1 cellular context compared by ENCODE assay signal in genomic region chr10:128529225-128529624, GRCh38.
TF ChIP-seq lines count a peak whose summit lies in the region.

No MANE protein-coding gene starts in this region.

TF ChIP-seq in K562, 482 proteins besides CTCF, POLR2A, EP300 and RAD21 (continued from another document):
- TF ChIP-seq, protein P1, sequence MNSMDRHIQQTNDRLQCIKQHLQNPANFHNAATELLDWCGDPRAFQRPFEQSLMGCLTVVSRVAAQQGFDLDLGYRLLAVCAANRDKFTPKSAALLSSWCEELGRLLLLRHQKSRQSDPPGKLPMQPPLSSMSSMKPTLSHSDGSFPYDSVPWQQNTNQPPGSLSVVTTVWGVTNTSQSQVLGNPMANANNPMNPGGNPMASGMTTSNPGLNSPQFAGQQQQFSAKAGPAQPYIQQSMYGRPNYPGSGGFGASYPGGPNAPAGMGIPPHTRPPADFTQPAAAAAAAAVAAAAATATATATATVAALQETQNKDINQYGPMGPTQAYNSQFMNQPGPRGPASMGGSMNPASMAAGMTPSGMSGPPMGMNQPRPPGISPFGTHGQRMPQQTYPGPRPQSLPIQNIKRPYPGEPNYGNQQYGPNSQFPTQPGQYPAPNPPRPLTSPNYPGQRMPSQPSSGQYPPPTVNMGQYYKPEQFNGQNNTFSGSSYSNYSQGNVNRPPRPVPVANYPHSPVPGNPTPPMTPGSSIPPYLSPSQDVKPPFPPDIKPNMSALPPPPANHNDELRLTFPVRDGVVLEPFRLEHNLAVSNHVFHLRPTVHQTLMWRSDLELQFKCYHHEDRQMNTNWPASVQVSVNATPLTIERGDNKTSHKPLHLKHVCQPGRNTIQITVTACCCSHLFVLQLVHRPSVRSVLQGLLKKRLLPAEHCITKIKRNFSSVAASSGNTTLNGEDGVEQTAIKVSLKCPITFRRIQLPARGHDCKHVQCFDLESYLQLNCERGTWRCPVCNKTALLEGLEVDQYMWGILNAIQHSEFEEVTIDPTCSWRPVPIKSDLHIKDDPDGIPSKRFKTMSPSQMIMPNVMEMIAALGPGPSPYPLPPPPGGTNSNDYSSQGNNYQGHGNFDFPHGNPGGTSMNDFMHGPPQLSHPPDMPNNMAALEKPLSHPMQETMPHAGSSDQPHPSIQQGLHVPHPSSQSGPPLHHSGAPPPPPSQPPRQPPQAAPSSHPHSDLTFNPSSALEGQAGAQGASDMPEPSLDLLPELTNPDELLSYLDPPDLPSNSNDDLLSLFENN (IDR thresholded peaks at IDR 0.05; ENCODE audit: low read depth in 2 of 2, low read length in 2 of 2), result no peak
- TF ChIP-seq, protein P2, sequence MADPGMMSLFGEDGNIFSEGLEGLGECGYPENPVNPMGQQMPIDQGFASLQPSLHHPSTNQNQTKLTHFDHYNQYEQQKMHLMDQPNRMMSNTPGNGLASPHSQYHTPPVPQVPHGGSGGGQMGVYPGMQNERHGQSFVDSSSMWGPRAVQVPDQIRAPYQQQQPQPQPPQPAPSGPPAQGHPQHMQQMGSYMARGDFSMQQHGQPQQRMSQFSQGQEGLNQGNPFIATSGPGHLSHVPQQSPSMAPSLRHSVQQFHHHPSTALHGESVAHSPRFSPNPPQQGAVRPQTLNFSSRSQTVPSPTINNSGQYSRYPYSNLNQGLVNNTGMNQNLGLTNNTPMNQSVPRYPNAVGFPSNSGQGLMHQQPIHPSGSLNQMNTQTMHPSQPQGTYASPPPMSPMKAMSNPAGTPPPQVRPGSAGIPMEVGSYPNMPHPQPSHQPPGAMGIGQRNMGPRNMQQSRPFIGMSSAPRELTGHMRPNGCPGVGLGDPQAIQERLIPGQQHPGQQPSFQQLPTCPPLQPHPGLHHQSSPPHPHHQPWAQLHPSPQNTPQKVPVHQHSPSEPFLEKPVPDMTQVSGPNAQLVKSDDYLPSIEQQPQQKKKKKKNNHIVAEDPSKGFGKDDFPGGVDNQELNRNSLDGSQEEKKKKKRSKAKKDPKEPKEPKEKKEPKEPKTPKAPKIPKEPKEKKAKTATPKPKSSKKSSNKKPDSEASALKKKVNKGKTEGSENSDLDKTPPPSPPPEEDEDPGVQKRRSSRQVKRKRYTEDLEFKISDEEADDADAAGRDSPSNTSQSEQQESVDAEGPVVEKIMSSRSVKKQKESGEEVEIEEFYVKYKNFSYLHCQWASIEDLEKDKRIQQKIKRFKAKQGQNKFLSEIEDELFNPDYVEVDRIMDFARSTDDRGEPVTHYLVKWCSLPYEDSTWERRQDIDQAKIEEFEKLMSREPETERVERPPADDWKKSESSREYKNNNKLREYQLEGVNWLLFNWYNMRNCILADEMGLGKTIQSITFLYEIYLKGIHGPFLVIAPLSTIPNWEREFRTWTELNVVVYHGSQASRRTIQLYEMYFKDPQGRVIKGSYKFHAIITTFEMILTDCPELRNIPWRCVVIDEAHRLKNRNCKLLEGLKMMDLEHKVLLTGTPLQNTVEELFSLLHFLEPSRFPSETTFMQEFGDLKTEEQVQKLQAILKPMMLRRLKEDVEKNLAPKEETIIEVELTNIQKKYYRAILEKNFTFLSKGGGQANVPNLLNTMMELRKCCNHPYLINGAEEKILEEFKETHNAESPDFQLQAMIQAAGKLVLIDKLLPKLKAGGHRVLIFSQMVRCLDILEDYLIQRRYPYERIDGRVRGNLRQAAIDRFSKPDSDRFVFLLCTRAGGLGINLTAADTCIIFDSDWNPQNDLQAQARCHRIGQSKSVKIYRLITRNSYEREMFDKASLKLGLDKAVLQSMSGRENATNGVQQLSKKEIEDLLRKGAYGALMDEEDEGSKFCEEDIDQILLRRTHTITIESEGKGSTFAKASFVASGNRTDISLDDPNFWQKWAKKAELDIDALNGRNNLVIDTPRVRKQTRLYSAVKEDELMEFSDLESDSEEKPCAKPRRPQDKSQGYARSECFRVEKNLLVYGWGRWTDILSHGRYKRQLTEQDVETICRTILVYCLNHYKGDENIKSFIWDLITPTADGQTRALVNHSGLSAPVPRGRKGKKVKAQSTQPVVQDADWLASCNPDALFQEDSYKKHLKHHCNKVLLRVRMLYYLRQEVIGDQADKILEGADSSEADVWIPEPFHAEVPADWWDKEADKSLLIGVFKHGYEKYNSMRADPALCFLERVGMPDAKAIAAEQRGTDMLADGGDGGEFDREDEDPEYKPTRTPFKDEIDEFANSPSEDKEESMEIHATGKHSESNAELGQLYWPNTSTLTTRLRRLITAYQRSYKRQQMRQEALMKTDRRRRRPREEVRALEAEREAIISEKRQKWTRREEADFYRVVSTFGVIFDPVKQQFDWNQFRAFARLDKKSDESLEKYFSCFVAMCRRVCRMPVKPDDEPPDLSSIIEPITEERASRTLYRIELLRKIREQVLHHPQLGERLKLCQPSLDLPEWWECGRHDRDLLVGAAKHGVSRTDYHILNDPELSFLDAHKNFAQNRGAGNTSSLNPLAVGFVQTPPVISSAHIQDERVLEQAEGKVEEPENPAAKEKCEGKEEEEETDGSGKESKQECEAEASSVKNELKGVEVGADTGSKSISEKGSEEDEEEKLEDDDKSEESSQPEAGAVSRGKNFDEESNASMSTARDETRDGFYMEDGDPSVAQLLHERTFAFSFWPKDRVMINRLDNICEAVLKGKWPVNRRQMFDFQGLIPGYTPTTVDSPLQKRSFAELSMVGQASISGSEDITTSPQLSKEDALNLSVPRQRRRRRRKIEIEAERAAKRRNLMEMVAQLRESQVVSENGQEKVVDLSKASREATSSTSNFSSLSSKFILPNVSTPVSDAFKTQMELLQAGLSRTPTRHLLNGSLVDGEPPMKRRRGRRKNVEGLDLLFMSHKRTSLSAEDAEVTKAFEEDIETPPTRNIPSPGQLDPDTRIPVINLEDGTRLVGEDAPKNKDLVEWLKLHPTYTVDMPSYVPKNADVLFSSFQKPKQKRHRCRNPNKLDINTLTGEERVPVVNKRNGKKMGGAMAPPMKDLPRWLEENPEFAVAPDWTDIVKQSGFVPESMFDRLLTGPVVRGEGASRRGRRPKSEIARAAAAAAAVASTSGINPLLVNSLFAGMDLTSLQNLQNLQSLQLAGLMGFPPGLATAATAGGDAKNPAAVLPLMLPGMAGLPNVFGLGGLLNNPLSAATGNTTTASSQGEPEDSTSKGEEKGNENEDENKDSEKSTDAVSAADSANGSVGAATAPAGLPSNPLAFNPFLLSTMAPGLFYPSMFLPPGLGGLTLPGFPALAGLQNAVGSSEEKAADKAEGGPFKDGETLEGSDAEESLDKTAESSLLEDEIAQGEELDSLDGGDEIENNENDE (IDR thresholded peaks at IDR 0.05; ENCODE audit: low read depth, low read length), result no peak
- TF ChIP-seq POLR2AphosphoS2 (IDR thresholded peaks at IDR 0.05; ENCODE audit: low read length), result no peak
